In the genomic region with DNA sequence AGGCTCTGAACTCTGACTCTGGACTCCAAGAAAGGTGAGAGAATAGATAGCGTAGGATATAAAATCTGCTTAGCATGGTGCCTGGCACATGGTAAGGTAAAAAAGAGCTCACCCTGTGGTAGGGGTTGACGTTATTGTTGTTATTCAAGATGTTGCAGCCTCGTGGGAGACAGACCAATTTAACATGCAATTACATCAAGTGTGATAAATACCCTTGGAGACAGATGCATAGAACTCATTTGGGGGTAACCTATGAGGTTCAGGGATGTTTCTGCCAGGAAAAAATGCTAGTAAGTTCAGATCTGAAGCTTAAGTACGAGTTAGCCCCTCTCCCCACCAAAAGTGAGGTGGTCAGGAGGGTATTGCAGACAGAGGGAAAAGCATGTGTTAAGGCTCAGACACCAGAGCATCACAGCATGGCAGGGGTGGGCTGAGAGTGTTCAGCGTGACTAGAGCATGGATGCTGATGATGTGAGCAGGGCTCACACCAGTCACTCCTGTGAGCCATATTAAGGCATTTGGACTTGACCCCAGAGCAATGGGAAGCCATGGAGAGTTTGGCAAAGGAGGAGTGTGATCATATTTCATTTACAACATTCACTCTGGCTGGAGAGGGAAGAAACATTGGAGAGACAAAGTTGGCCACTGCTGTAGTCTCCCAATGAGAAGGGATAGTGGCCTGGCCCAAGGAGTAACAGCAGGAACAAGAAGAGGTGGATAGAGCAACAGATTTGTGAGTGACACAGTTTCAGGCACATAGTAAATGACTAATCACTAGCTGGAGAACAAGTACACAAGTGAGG, we compare ENCODE assay signal across 18 cellular contexts.
DNase-seq lines count a peak whose midpoint lies in the region; ATAC-seq, FAIRE-seq and TF ChIP-seq lines count a peak whose summit lies in the region.
"Had no signal": no experiment of that assay in that cellular context is flagged by ENCODE, and none has a peak within 500 bp of the region (broad histone marks: within the 10 kb centered on the region; RNA-seq: fewer than 3 reads in every experiment).

No MANE protein-coding gene starts in this region.

- no peak overlapping the region for H3K14ac ChIP-seq in H1 (ENCODE audit: insufficient read length)

- no peak overlapping the region; a peak in 1 of 4 replicates for H3K4me2 ChIP-seq in H1 (ENCODE audit: insufficient read depth in 1 of 2, low read depth in 2 of 2, low read length in 2 of 2)

- intact Hi-C loops in gastrocnemius medialis (cut with DNase I; ENCODE audit: low total_unique reads), result no loop called here

- H3K9ac ChIP-seq in H1 (replicated peaks in 1 of 4; ENCODE audit: extremely low read depth in 1 of 4, low read depth in 3 of 4, low read length in 3 of 4), result no peak overlapping the region

- in situ Hi-C loops in gastrocnemius medialis (cut with MboI; ENCODE audit: low sequenced_read_pairs in 4 of 4) (no loop called here), KBM-7 (cut with MboI; ENCODE audit: low pct_unique_long_range_greater_than_20kb, low sequenced_read_pairs) (no loop called here)

- H3K36me3 ChIP-seq in H1 (ENCODE audit: control insufficient read depth in 2 of 4, insufficient read depth in 4 of 4, low read length in 3 of 4), result no peaks in the 10 kb centered on the region
- H3K36me3 ChIP-seq in gastrocnemius medialis, result no peaks in the 10 kb centered on the region

- peaks cover 1% of the 10 kb centered on the region for H3K27me3 Mint-ChIP-seq in endothelial cell (ENCODE audit: unreplicated experiment)

- peak overlapping the region; percentile 2; the same call in 1 of the 2 replicates for H2BK12ac ChIP-seq in H1 (ENCODE audit: low read depth, low read length)

- H3K4me1 Mint-ChIP-seq in endothelial cell (ENCODE audit: unreplicated experiment), result peaks cover 11% of the 10 kb centered on the region

- H3K56ac ChIP-seq in H1 (replicated peaks; ENCODE audit: insufficient read length, low read depth, low read length), result no peak overlapping the region

- WGBS in H1 (ENCODE audit: extremely low coverage in 1 of 2, insufficient coverage in 1 of 2, insufficient read length in 1 of 2, insufficient replicate concordance in 2 of 2, low coverage in 1 of 2, low lambda C conversion rate in 2 of 2, missing lambda C conversion rate in 1 of 2), 2 experiments, result 78% methylated on average over 5 of the region's 5 CpGs; no CpG with 5 or more reads in 1 of the 2 experiments

- H3K18ac ChIP-seq in H1 (ENCODE audit: extremely low read depth, low read length), result no peak overlapping the region

- H3K9me3 ChIP-seq in H1 (ENCODE audit: insufficient read depth in 2 of 2, low read depth in 1 of 2, low read length in 1 of 2), result no peaks in the 10 kb centered on the region; a peak in 1 of 4 replicates
- H3K9me3 ChIP-seq in gastrocnemius medialis, result no peaks in the 10 kb centered on the region

- peaks cover 0 to 10% (median 8%) of the 10 kb centered on the region in 4 experiments; a peak in 5 of 7 replicates for H3K27me3 ChIP-seq in H1 (replicated peaks in 1 of 4; ENCODE audit: control insufficient read depth in 3 of 4, extremely low read depth in 1 of 4, insufficient read depth in 3 of 4, low read length in 3 of 4)
- peaks cover 0 to 2% (median 0%) of the 10 kb centered on the region in 3 donors for H3K27me3 ChIP-seq in gastrocnemius medialis

- no peak for TF ChIP-seq POLR2A in H1 (IDR thresholded peaks at IDR 0.05; ENCODE audit: control extremely low read depth in 1 of 2, low read depth in 2 of 2, low read length in 2 of 2)
- TF ChIP-seq POLR2A in gastrocnemius medialis (IDR thresholded peaks at IDR 0.05), result no peak

- H4K20me1 ChIP-seq in H1 (replicated peaks in 1 of 2; ENCODE audit: control insufficient read depth in 1 of 2, insufficient read depth in 2 of 2, low read length in 2 of 2), result no peaks in the 10 kb centered on the region

- no peak overlapping the region for H4K91ac ChIP-seq in H1 (replicated peaks; ENCODE audit: insufficient read length, low read length)

- no peaks in the 10 kb centered on the region for H3K79me2 ChIP-seq in H1 (ENCODE audit: control insufficient read depth in 1 of 2, insufficient read depth in 2 of 2, low read length in 2 of 2)

- no peak overlapping the region for H3K4me3 Mint-ChIP-seq in endothelial cell (ENCODE audit: unreplicated experiment)
- H3K4me3 Mint-ChIP-seq: activated naive CD8-positive, alpha-beta T cell treated with anti-CD3 and anti-CD28 coated beads for 36 hours; memory B cell had no signal

- peak; percentile 1 for DNase-seq in NCI-H1436 (lab: John Stamatoyannopoulos, UW)
- DNase-seq in NCI-H1436 treated with DMSO at 0.1 percent for 48 hours (lab: John Stamatoyannopoulos, UW), result no peak
- DNase-seq in M059J (ENCODE audit: low read depth), result peak; percentile 68
- no peak for DNase-seq in H1 (ENCODE audit: low read depth in 1 of 2, low spot score in 2 of 2)
- peak in 1 of 2 donors; percentile 48 for DNase-seq in gastrocnemius medialis
- no peak for DNase-seq in KBM-7
- no peak for DNase-seq in 8988T
- no peak for DNase-seq in endothelial cell (ENCODE audit: low spot score)
- DNase-seq: activated CD4-positive, CD25-positive, alpha-beta regulatory T cell; activated naive CD8-positive, alpha-beta T cell treated with anti-CD3 and anti-CD28 coated beads for 36 hours; NCI-H1092 treated with DMSO at 0.1 percent for 48 hours; NCI-H526; trophoblast cell had no signal

- no peak overlapping the region for H3K27ac Mint-ChIP-seq in endothelial cell (ENCODE audit: unreplicated experiment)
- H3K27ac Mint-ChIP-seq: activated naive CD8-positive, alpha-beta T cell treated with anti-CD3 and anti-CD28 coated beads for 36 hours; memory B cell had no signal

- H2AK5ac ChIP-seq in H1 (ENCODE audit: low read depth, low read length), result no peak overlapping the region

- H2BK15ac ChIP-seq in H1 (ENCODE audit: low read length), result no peak overlapping the region

- H3K4me3 ChIP-seq in H1 (ENCODE audit: extremely low read depth in 1 of 4, insufficient read depth in 2 of 4, low read depth in 3 of 4, low read length in 4 of 4), result no peak overlapping the region
- no peak overlapping the region for H3K4me3 ChIP-seq in gastrocnemius medialis

- H4K8ac ChIP-seq in H1 (ENCODE audit: extremely low read depth, insufficient read depth, low read length), result no peak overlapping the region

- POLR2A ChIA-PET in H1 (lab: Charles Lee; ENCODE audit: partially characterized antibody), result interaction anchor here (0.9 kb wide), 1 partner anchor 13 kb away, joined by 3 read pairs; no protein-coding TSS in a partner anchor

- H3K23ac ChIP-seq in H1 (ENCODE audit: insufficient read length), result no peak overlapping the region

- peak; percentile 94 to 98 for ATAC-seq in gastrocnemius medialis
- ATAC-seq: esophagus mucosa, HepG2 had no signal

- no peak overlapping the region for H2BK5ac ChIP-seq in H1 (ENCODE audit: low read depth, low read length)

- H2AFZ ChIP-seq in H1 (ENCODE audit: low read length), result no peak overlapping the region

- no peaks in the 10 kb centered on the region for H3K79me1 ChIP-seq in H1 (ENCODE audit: low read depth, low read length)

- no peak for FAIRE-seq in H1 (lab: Jason Lieb, UNC)
- FAIRE-seq: colon, HepG2, RCC 7860 had no signal

- TF ChIP-seq CTCF in H1 (IDR thresholded peaks at IDR 0.05; ENCODE audit: control extremely low read depth in 1 of 3, insufficient read depth in 1 of 3, low read depth in 1 of 3, low read length in 3 of 3), result no peak
- no peak for TF ChIP-seq CTCF in gastrocnemius medialis (IDR thresholded peaks at IDR 0.05 in 4 of 5, conservative IDR thresholded peaks at IDR 0.05 in 1 of 5)
- TF ChIP-seq CTCF in endothelial cell (IDR thresholded peaks at IDR 0.05; ENCODE audit: unreplicated experiment), result no peak

- CTCF ChIA-PET in H1 (lab: Charles Lee; ENCODE audit: partially characterized antibody), result interaction anchor here (1.5 to 1.6 kb wide), 2 partner anchors 19 to 242 kb away, joined by 4 read pairs; no protein-coding TSS in a partner anchor

- no peak for TF ChIP-seq RAD21 in H1 (IDR thresholded peaks at IDR 0.05 in 1 of 2, conservative IDR thresholded peaks at IDR 0.05 in 1 of 2; ENCODE audit: low read depth in 2 of 2, low read length in 2 of 2)

- H3K27ac ChIP-seq in H1 (ENCODE audit: low read depth, low read length) (no peak overlapping the region), gastrocnemius medialis (peak overlapping the region in 1 of 4 donors; percentile 30)

- no peak overlapping the region for H2BK20ac ChIP-seq in H1 (ENCODE audit: low read length)

- no peaks in the 10 kb centered on the region for H3K9me3 Mint-ChIP-seq in endothelial cell (ENCODE audit: unreplicated experiment)
- H3K9me3 Mint-ChIP-seq: activated naive CD8-positive, alpha-beta T cell treated with anti-CD3 and anti-CD28 coated beads for 36 hours; memory B cell had no signal

- H3K23me2 ChIP-seq in H1 (ENCODE audit: low read depth, low read length), result no peaks in the 10 kb centered on the region

- no peaks in the 10 kb centered on the region for H3K36me3 Mint-ChIP-seq in endothelial cell (ENCODE audit: low read depth, unreplicated experiment)
- H3K36me3 Mint-ChIP-seq: activated naive CD8-positive, alpha-beta T cell treated with anti-CD3 and anti-CD28 coated beads for 36 hours; memory B cell had no signal

- TF ChIP-seq EP300 in H1 (IDR thresholded peaks at IDR 0.05; ENCODE audit: borderline replicate concordance in 1 of 2, low read depth in 2 of 2, low read length in 2 of 2), result no peak

- no peak overlapping the region for H3K4ac ChIP-seq in H1 (replicated peaks; ENCODE audit: insufficient read length, low read depth, low read length)

- no peak overlapping the region for H4K5ac ChIP-seq in H1 (ENCODE audit: insufficient read length, low read depth, low read length)

- peaks cover 0 to 7% (median 4%) of the 10 kb centered on the region in 4 experiments; a peak in 3 of 7 replicates for H3K4me1 ChIP-seq in H1 (replicated peaks in 1 of 4; ENCODE audit: control insufficient read depth in 3 of 4, insufficient read depth in 4 of 4, low read length in 3 of 4)
- peaks cover 7 to 8% of the 10 kb centered on the region in 2 donors for H3K4me1 ChIP-seq in gastrocnemius medialis

- no peak overlapping the region for H2BK120ac ChIP-seq in H1 (replicated peaks; ENCODE audit: low read depth, low read length)

TF ChIP-seq in H1, 55 proteins besides CTCF, POLR2A, EP300 and RAD21 (continues in another document):
- TF ChIP-seq EZH2 (IDR thresholded peaks at IDR 0.05; ENCODE audit: low read depth, low read length, severe bottlenecking) (no peak), JUN (IDR thresholded peaks at IDR 0.05; ENCODE audit: low read depth, low read length) (no peak), POU5F1 (IDR thresholded peaks at IDR 0.05; ENCODE audit: low read depth, low read length) (no peak), FOSL1 (IDR thresholded peaks at IDR 0.05; ENCODE audit: insufficient read depth, low read depth, low read length) (no peak), MAX (IDR thresholded peaks at IDR 0.05) (no peak), PHF8 (conservative IDR thresholded peaks at IDR 0.05; ENCODE audit: low read depth, low read length) (no peak), GABPA (IDR thresholded peaks at IDR 0.05; ENCODE audit: borderline replicate concordance, insufficient read depth, low read length) (no peak), KDM4A (IDR thresholded peaks at IDR 0.05; ENCODE audit: low read depth, low read length, severe bottlenecking) (no peak)

Comparison
In these comparisons a context has a peak if more than half of its experiments do, and no peak if none do; other contexts are left out.
1. DNase-seq: peak in NCI-H1436 (single experiment) and M059J (single experiment); none in NCI-H1436 treated with DMSO at 0.1 percent for 48 hours (single experiment), H1 (0 of 2), KBM-7 (single experiment), 8988T (single experiment) and endothelial cell (single experiment).